1 cellular context compared by ENCODE assay signal in genomic region chr3:120742198-120743080, GRCh38.
TF ChIP-seq lines count a peak whose summit lies in the region.

Gene GTF2E1 (plus strand): TSS chr3:120742744. CDS start chr3:120750553, 7,809 bp downstream.
A gene with protein sequence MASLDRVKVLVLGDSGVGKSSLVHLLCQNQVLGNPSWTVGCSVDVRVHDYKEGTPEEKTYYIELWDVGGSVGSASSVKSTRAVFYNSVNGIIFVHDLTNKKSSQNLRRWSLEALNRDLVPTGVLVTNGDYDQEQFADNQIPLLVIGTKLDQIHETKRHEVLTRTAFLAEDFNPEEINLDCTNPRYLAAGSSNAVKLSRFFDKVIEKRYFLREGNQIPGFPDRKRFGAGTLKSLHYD (minus strand): TSS chr3:120742516. CDS start chr3:120742507, 9 bp downstream.

TF ChIP-seq in GM12878, 131 proteins besides CTCF, POLR2A, EP300 and RAD21 (continued from another document and continues in another):
- TF ChIP-seq CEBPZ (IDR thresholded peaks at IDR 0.05; ENCODE audit: low read depth, low read length) (no peak), TARDBP (IDR thresholded peaks at IDR 0.05; ENCODE audit: borderline replicate concordance) (peak; percentile 87; the same call in 1 of the 2 replicates), CBX5 (IDR thresholded peaks at IDR 0.05; ENCODE audit: low read depth) (peak; percentile 7; the same call in 1 of the 2 replicates), ZNF274 (IDR thresholded peaks at IDR 0.05; ENCODE audit: insufficient read depth, insufficient read length) (no peak), RBBP5 (conservative IDR thresholded peaks at IDR 0.05) (no peak), EGR1 (IDR thresholded peaks at IDR 0.05; ENCODE audit: borderline replicate concordance in 1 of 2, low read depth in 2 of 2, low read length in 2 of 2) (peak in 1 of 2 experiments; percentile 43; a peak in 1 of 3 replicates), CEBPB (IDR thresholded peaks at IDR 0.05; ENCODE audit: borderline replicate concordance in 1 of 2, low read depth in 2 of 2, low read length in 2 of 2) (no peak), USF2 (IDR thresholded peaks at IDR 0.05; ENCODE audit: borderline replicate concordance, low read depth, low read length) (peak; percentile 32; the same call in 1 of the 2 replicates), RUNX3 (IDR thresholded peaks at IDR 0.05; ENCODE audit: low read length) (no peak; the same call in 1 of the 2 replicates), EED (IDR thresholded peaks at IDR 0.05; ENCODE audit: low read depth) (no peak), TAF1 (IDR thresholded peaks at IDR 0.05; ENCODE audit: borderline replicate concordance, low read depth, low read length) (peak; percentile 93; the same call in 1 of the 2 replicates), ATF7 (IDR thresholded peaks at IDR 0.05; ENCODE audit: low read depth) (peak; percentile 57; the same call in 1 of the 2 replicates), IKZF2 (IDR thresholded peaks at IDR 0.05) (no peak), ZZZ3 (IDR thresholded peaks at IDR 0.05; ENCODE audit: control insufficient read depth, insufficient read length, low read depth) (no peak), CBX3 (IDR thresholded peaks at IDR 0.05; ENCODE audit: borderline replicate concordance, low read depth) (no peak), MYC (IDR thresholded peaks at IDR 0.05; ENCODE audit: insufficient read depth, insufficient read length, insufficient replicate concordance, low read length, severe bottlenecking) (no peak), GABPA (IDR thresholded peaks at IDR 0.05; ENCODE audit: low read depth) (peak; percentile 68; the same call in 1 of the 2 replicates), FOS (IDR thresholded peaks at IDR 0.05; ENCODE audit: borderline replicate concordance, extremely low read depth, insufficient read length) (peak; percentile 47), BMI1 (IDR thresholded peaks at IDR 0.05; ENCODE audit: borderline replicate concordance) (no peak), BHLHE40 (IDR thresholded peaks at IDR 0.05; ENCODE audit: borderline replicate concordance in 1 of 2, low read depth in 2 of 2, low read length in 1 of 2) (no peak), NR2C2 (IDR thresholded peaks at IDR 0.05; ENCODE audit: borderline replicate concordance, control insufficient read depth, insufficient read length, low read depth) (no peak), TCF3 (IDR thresholded peaks at IDR 0.05; ENCODE audit: borderline replicate concordance, insufficient read depth, low read depth, low read length) (no peak), SIN3A (IDR thresholded peaks at IDR 0.05; ENCODE audit: low read depth, low read length) (peak; percentile 93), MTA3 (IDR thresholded peaks at IDR 0.05; ENCODE audit: borderline replicate concordance, low read length) (no peak), MXI1 (IDR thresholded peaks at IDR 0.05; ENCODE audit: low read depth, low read length) (peak; percentile 81), MYB (IDR thresholded peaks at IDR 0.05; ENCODE audit: borderline replicate concordance, low read depth, low read length) (no peak), GATAD2B (conservative IDR thresholded peaks at IDR 0.05; ENCODE audit: low read depth) (peak; percentile 67)
- TF ChIP-seq, protein P1, sequence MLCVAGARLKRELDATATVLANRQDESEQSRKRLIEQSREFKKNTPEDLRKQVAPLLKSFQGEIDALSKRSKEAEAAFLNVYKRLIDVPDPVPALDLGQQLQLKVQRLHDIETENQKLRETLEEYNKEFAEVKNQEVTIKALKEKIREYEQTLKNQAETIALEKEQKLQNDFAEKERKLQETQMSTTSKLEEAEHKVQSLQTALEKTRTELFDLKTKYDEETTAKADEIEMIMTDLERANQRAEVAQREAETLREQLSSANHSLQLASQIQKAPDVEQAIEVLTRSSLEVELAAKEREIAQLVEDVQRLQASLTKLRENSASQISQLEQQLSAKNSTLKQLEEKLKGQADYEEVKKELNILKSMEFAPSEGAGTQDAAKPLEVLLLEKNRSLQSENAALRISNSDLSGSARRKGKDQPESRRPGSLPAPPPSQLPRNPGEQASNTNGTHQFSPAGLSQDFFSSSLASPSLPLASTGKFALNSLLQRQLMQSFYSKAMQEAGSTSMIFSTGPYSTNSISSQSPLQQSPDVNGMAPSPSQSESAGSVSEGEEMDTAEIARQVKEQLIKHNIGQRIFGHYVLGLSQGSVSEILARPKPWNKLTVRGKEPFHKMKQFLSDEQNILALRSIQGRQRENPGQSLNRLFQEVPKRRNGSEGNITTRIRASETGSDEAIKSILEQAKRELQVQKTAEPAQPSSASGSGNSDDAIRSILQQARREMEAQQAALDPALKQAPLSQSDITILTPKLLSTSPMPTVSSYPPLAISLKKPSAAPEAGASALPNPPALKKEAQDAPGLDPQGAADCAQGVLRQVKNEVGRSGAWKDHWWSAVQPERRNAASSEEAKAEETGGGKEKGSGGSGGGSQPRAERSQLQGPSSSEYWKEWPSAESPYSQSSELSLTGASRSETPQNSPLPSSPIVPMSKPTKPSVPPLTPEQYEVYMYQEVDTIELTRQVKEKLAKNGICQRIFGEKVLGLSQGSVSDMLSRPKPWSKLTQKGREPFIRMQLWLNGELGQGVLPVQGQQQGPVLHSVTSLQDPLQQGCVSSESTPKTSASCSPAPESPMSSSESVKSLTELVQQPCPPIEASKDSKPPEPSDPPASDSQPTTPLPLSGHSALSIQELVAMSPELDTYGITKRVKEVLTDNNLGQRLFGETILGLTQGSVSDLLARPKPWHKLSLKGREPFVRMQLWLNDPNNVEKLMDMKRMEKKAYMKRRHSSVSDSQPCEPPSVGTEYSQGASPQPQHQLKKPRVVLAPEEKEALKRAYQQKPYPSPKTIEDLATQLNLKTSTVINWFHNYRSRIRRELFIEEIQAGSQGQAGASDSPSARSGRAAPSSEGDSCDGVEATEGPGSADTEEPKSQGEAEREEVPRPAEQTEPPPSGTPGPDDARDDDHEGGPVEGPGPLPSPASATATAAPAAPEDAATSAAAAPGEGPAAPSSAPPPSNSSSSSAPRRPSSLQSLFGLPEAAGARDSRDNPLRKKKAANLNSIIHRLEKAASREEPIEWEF (IDR thresholded peaks at IDR 0.05; ENCODE audit: insufficient replicate concordance, low read depth, low read length) = no peak
- TF ChIP-seq, protein P2, sequence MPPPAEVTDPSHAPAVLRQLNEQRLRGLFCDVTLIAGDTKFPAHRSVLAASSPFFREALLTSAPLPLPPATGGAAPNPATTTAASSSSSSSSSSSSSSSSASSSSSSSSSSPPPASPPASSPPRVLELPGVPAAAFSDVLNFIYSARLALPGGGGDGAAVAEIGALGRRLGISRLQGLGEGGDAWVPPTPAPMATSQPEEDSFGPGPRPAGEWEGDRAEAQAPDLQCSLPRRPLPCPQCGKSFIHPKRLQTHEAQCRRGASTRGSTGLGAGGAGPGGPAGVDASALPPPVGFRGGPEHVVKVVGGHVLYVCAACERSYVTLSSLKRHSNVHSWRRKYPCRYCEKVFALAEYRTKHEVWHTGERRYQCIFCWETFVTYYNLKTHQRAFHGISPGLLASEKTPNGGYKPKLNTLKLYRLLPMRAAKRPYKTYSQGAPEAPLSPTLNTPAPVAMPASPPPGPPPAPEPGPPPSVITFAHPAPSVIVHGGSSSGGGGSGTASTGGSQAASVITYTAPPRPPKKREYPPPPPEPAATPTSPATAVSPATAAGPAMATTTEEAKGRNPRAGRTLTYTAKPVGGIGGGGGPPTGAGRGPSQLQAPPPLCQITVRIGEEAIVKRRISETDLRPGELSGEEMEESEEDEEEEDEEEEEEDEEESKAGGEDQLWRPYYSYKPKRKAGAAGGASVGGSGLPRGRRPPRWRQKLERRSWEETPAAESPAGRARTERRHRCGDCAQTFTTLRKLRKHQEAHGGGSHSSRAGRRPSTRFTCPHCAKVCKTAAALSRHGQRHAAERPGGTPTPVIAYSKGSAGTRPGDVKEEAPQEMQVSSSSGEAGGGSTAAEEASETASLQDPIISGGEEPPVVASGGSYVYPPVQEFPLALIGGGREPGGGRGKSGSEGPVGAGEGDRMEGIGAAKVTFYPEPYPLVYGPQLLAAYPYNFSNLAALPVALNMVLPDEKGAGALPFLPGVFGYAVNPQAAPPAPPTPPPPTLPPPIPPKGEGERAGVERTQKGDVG (CRISPR knock-in tag; IDR thresholded peaks at IDR 0.05) = no peak
- TF ChIP-seq, protein P3, sequence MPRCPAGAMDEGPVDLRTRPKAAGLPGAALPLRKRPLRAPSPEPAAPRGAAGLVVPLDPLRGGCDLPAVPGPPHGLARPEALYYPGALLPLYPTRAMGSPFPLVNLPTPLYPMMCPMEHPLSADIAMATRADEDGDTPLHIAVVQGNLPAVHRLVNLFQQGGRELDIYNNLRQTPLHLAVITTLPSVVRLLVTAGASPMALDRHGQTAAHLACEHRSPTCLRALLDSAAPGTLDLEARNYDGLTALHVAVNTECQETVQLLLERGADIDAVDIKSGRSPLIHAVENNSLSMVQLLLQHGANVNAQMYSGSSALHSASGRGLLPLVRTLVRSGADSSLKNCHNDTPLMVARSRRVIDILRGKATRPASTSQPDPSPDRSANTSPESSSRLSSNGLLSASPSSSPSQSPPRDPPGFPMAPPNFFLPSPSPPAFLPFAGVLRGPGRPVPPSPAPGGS (IDR thresholded peaks at IDR 0.05; ENCODE audit: borderline replicate concordance, insufficient read depth, low read depth, low read length, poor library complexity, severe bottlenecking) = no peak
- TF ChIP-seq, protein P4, sequence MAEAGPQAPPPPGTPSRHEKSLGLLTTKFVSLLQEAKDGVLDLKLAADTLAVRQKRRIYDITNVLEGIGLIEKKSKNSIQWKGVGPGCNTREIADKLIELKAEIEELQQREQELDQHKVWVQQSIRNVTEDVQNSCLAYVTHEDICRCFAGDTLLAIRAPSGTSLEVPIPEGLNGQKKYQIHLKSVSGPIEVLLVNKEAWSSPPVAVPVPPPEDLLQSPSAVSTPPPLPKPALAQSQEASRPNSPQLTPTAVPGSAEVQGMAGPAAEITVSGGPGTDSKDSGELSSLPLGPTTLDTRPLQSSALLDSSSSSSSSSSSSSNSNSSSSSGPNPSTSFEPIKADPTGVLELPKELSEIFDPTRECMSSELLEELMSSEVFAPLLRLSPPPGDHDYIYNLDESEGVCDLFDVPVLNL (IDR thresholded peaks at IDR 0.05; ENCODE audit: low read depth, low read length) = no peak
- TF ChIP-seq, protein P5, sequence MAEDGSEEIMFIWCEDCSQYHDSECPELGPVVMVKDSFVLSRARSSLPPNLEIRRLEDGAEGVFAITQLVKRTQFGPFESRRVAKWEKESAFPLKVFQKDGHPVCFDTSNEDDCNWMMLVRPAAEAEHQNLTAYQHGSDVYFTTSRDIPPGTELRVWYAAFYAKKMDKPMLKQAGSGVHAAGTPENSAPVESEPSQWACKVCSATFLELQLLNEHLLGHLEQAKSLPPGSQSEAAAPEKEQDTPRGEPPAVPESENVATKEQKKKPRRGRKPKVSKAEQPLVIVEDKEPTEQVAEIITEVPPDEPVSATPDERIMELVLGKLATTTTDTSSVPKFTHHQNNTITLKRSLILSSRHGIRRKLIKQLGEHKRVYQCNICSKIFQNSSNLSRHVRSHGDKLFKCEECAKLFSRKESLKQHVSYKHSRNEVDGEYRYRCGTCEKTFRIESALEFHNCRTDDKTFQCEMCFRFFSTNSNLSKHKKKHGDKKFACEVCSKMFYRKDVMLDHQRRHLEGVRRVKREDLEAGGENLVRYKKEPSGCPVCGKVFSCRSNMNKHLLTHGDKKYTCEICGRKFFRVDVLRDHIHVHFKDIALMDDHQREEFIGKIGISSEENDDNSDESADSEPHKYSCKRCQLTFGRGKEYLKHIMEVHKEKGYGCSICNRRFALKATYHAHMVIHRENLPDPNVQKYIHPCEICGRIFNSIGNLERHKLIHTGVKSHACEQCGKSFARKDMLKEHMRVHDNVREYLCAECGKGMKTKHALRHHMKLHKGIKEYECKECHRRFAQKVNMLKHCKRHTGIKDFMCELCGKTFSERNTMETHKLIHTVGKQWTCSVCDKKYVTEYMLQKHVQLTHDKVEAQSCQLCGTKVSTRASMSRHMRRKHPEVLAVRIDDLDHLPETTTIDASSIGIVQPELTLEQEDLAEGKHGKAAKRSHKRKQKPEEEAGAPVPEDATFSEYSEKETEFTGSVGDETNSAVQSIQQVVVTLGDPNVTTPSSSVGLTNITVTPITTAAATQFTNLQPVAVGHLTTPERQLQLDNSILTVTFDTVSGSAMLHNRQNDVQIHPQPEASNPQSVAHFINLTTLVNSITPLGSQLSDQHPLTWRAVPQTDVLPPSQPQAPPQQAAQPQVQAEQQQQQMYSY (CRISPR knock-in tag; IDR thresholded peaks at IDR 0.05) = no peak
